Comparison of ENCODE assay signal across 31 cellular contexts in genomic region chr9:121658591-121658990, GRCh38. TPM values are rescaled to one million over a fixed set of nuclear protein-coding genes. Genes with fewer than 3 reads are reported as not detected.
DNase-seq lines count a peak whose midpoint lies in the region; ATAC-seq, FAIRE-seq and TF ChIP-seq lines count a peak whose summit lies in the region.
"Had no signal": no experiment of that assay in that cellular context is flagged by ENCODE, and none has a peak within 500 bp of the region (broad histone marks: within the 10 kb centered on the region; RNA-seq: fewer than 3 reads in every experiment).

No MANE protein-coding gene starts in this region.

- peak overlapping the region in 2 of 5 experiments; percentile 30 to 61 for H3K4me3 Mint-ChIP-seq in brain
- H3K4me3 Mint-ChIP-seq in type B pancreatic cell = no peak overlapping the region
- H3K4me3 Mint-ChIP-seq: activated naive CD8-positive, alpha-beta T cell; activated T-helper 17 cell treated with anti-CD3 and anti-CD28 coated beads, Interleukin-2, amount 50 U/mL, for 72 hours had no signal

- H3K79me2 ChIP-seq in endothelial cell of umbilical vein (ENCODE audit: control insufficient read depth, insufficient read depth, low read length) = no peaks in the 10 kb centered on the region
- H3K79me2 ChIP-seq in osteoblast (ENCODE audit: insufficient read depth, low read length) = no peaks in the 10 kb centered on the region

- no peak for TF ChIP-seq POLR2A in endothelial cell of umbilical vein (IDR thresholded peaks at IDR 0.05; ENCODE audit: low read depth, low read length)

- ATAC-seq in HG02981 (IDR thresholded peaks at IDR 0.05; ENCODE audit: unreplicated experiment) = no peak
- ATAC-seq: activated T-helper 17 cell treated with anti-CD3 and anti-CD28 coated beads, Interleukin-2, amount 50 U/mL, for 72 hours; HepG2; stimulated activated naive CD8-positive, alpha-beta T cell treated with anti-CD3 and anti-CD28 coated beads, Interleukin-15, Interleukin-2, amounts not matched to agents 100 U/mL and 50 U/mL, for 24 hours had no signal

- H3K36me3 ChIP-seq in endothelial cell of umbilical vein (ENCODE audit: control insufficient read depth in 2 of 2, extremely low read depth in 1 of 2, insufficient read depth in 2 of 2, low read length in 2 of 2) (no peaks in the 10 kb centered on the region), osteoblast (ENCODE audit: insufficient read depth, low read length) (no peaks in the 10 kb centered on the region), stomach smooth muscle (ENCODE audit: control insufficient read depth in 2 of 2, insufficient read depth in 2 of 2, low read length in 2 of 2) (peaks cover 0 to 3% of the 10 kb centered on the region in 2 donors)
- H3K36me3 ChIP-seq: neutrophil, SJCRH30 had no signal

- FAIRE-seq in endothelial cell of umbilical vein (lab: Jason Lieb, UNC) = no peak
- FAIRE-seq: endometrium, frontal cortex, GM12892, HepG2, small intestine had no signal

- H3K4me3 ChIP-seq in endothelial cell of umbilical vein (replicated peaks in 1 of 3; ENCODE audit: insufficient read depth in 1 of 3, low read depth in 1 of 3, low read length in 3 of 3) (no peak overlapping the region), osteoblast (ENCODE audit: insufficient read depth, low read length) (no peak overlapping the region), stomach smooth muscle (ENCODE audit: low read length in 2 of 2) (peak overlapping the region; percentile 45 to 60)
- H3K4me3 ChIP-seq: BLaER1, HAP-1, SJCRH30 had no signal

- H3K4me1 ChIP-seq in endothelial cell of umbilical vein (ENCODE audit: control insufficient read depth, extremely low read depth, insufficient read depth, low read length) (peaks cover 21% of the 10 kb centered on the region), osteoblast (ENCODE audit: insufficient read depth, low read length) (no peaks in the 10 kb centered on the region), stomach smooth muscle (ENCODE audit: control insufficient read depth, insufficient read depth, low read length) (peaks cover 50% of the 10 kb centered on the region)

- H3K27ac Mint-ChIP-seq in brain (peak overlapping the region in 3 of 5 experiments; percentile 47 to 89 (median 86)), type B pancreatic cell (no peak overlapping the region)
- H3K27ac Mint-ChIP-seq: activated naive CD8-positive, alpha-beta T cell; activated T-helper 17 cell treated with anti-CD3 and anti-CD28 coated beads, Interleukin-2, amount 50 U/mL, for 72 hours had no signal

- intact Hi-C loops in endothelial cell of umbilical vein (cut with micrococcal nuclease) = no loop called here

- H3K9me3 ChIP-seq in endothelial cell of umbilical vein (replicated peaks; ENCODE audit: control insufficient read depth, insufficient read depth, low read length) (no peaks in the 10 kb centered on the region), osteoblast (ENCODE audit: low read depth, low read length) (no peaks in the 10 kb centered on the region), stomach smooth muscle (ENCODE audit: control insufficient read depth in 2 of 2, low read length in 2 of 2) (no peaks in the 10 kb centered on the region)
- H3K9me3 ChIP-seq: BLaER1, HAP-1, neutrophil, SJCRH30 had no signal

- POLR2A ChIA-PET in endothelial cell of umbilical vein (lab: Charles Lee) = no interaction called here

- H2AFZ ChIP-seq in endothelial cell of umbilical vein (ENCODE audit: low read depth, low read length) (no peak overlapping the region), osteoblast (ENCODE audit: low read length) (no peak overlapping the region)

- H3K27me3 ChIP-seq in endothelial cell of umbilical vein (ENCODE audit: control insufficient read depth in 2 of 2, insufficient read depth in 2 of 2, low read length in 2 of 2) (no peaks in the 10 kb centered on the region), osteoblast (ENCODE audit: insufficient read depth, low read length) (peaks cover 48% of the 10 kb centered on the region), stomach smooth muscle (ENCODE audit: control insufficient read depth in 1 of 2, insufficient read depth in 2 of 2, low read length in 2 of 2) (no peaks in the 10 kb centered on the region)
- H3K27me3 ChIP-seq: SJCRH30 had no signal

- H3K27me3 Mint-ChIP-seq in brain (peaks cover 13% of the 10 kb centered on the region), type B pancreatic cell (no peaks in the 10 kb centered on the region)

- H3K4me1 Mint-ChIP-seq in brain = peaks cover 70% of the 10 kb centered on the region
- H3K4me1 Mint-ChIP-seq in type B pancreatic cell (ENCODE audit: unreplicated experiment) = peaks cover 45% of the 10 kb centered on the region
- H3K4me1 Mint-ChIP-seq: activated T-helper 17 cell treated with anti-CD3 and anti-CD28 coated beads, Interleukin-2, amount 50 U/mL, for 72 hours had no signal

- H3K4me2 ChIP-seq in endothelial cell of umbilical vein (ENCODE audit: insufficient read depth, low read length) (peak overlapping the region; percentile 76), osteoblast (ENCODE audit: insufficient read depth, low read length) (peak overlapping the region; percentile 48)

- BruUV-seq in endothelial cell of umbilical vein (replicated peaks; lab: Mats Ljungman, UMichigan) = no TSS peak

- H3K9me3 Mint-ChIP-seq in brain (no peaks in the 10 kb centered on the region), type B pancreatic cell (no peaks in the 10 kb centered on the region)
- H3K9me3 Mint-ChIP-seq: activated T-helper 17 cell treated with anti-CD3 and anti-CD28 coated beads, Interleukin-2, amount 50 U/mL, for 72 hours had no signal

- no peak for TF ChIP-seq CTCF in brain (conservative IDR thresholded peaks at IDR 0.05)
- no peak for TF ChIP-seq CTCF in endothelial cell of umbilical vein (IDR thresholded peaks at IDR 0.05; ENCODE audit: extremely low read depth in 1 of 2, insufficient read depth in 1 of 2, low read depth in 1 of 2, low read length in 2 of 2)
- TF ChIP-seq CTCF in osteoblast (IDR thresholded peaks at IDR 0.05; ENCODE audit: extremely low read depth, low read depth, low read length) = no peak
- no peak for TF ChIP-seq CTCF in type B pancreatic cell (conservative IDR thresholded peaks at IDR 0.05)

- H3K9ac ChIP-seq in endothelial cell of umbilical vein (replicated peaks; ENCODE audit: extremely low read depth, insufficient read depth, low read length) = no peak overlapping the region
- H3K9ac ChIP-seq in stomach smooth muscle (ENCODE audit: low read length in 2 of 2) = peak overlapping the region; percentile 7 to 47
- H3K9ac ChIP-seq: BLaER1 had no signal

- DNase-seq in endothelial cell of umbilical vein (ENCODE audit: low read depth, low spot score) = no peak
- DNase-seq in osteoblast (ENCODE audit: insufficient read length, low spot score, missing footprints) = peak; percentile 26
- no peak for DNase-seq in activated CD4-positive, alpha-beta T cell treated with anti-CD3 and anti-CD28 coated beads for 1 hour
- DNase-seq in type B pancreatic cell (ENCODE audit: extremely low spot score, unreplicated experiment) = no peak
- no peak for DNase-seq in AG20443 (ENCODE audit: low spot score)
- DNase-seq: activated CD4-positive, alpha-beta T cell treated with anti-CD3 and anti-CD28 coated beads for 48 hours; central memory CD4-positive, alpha-beta T cell; hippocampal formation; Kasumi-1; mesenchymal stem cell; NCI-H1417; NCI-H2029; NCI-H510A treated with DMSO at 0.1 percent for 48 hours; SJCRH30; small intestine; stimulated activated naive CD8-positive, alpha-beta T cell treated with anti-CD3 and anti-CD28 coated beads, Interleukin-15, Interleukin-2, amounts not matched to agents 100 U/mL and 50 U/mL, for 24 hours; T-helper 9 cell; trophoblast cell; WERI-Rb-1 had no signal

- no peak overlapping the region for H3K27ac ChIP-seq in endothelial cell of umbilical vein (ENCODE audit: insufficient read depth, low read depth, low read length)
- no peak overlapping the region for H3K27ac ChIP-seq in osteoblast (ENCODE audit: low read depth, low read length)
- peak overlapping the region; percentile 73 for H3K27ac ChIP-seq in stomach smooth muscle (ENCODE audit: low read length)
- H3K27ac ChIP-seq: BLaER1, neutrophil, SJCRH30, WERI-Rb-1 had no signal

- dilution Hi-C loops in endothelial cell of umbilical vein (cut with MboI; ENCODE audit: extremely low pct_ligation_motif_present, low sequenced_read_pairs) = no loop called here

- no peaks in the 10 kb centered on the region for H3K9me1 ChIP-seq in endothelial cell of umbilical vein (replicated peaks; ENCODE audit: control insufficient read depth, extremely low read depth, insufficient read depth, low read length)

- H3K36me3 Mint-ChIP-seq in brain (peaks cover 5% of the 10 kb centered on the region), type B pancreatic cell (peaks cover 19% of the 10 kb centered on the region)
- H3K36me3 Mint-ChIP-seq: activated naive CD8-positive, alpha-beta T cell had no signal

- no peaks in the 10 kb centered on the region for H4K20me1 ChIP-seq in endothelial cell of umbilical vein (replicated peaks; ENCODE audit: control insufficient read depth, extremely low read depth, insufficient read depth, low read length)
- no peaks in the 10 kb centered on the region for H4K20me1 ChIP-seq in osteoblast (ENCODE audit: insufficient read depth, low read length)

- CTCF ChIA-PET in endothelial cell of umbilical vein (lab: Charles Lee) = interaction anchor here (0.7 to 1.3 kb wide), 4 partner anchors 8 to 108 kb away, joined by 3 to 6 read pairs (median 5); no protein-coding TSS in a partner anchor

TF ChIP-seq in endothelial cell of umbilical vein, 7 proteins besides CTCF, POLR2A, EP300 and RAD21:
- TF ChIP-seq POLR2AphosphoS5 (IDR thresholded peaks at IDR 0.05; ENCODE audit: insufficient read depth, low read depth, low read length) (no peak), JUN (IDR thresholded peaks at IDR 0.05; ENCODE audit: borderline replicate concordance, insufficient read depth, insufficient read length, low read depth) (no peak), GATA2 (IDR thresholded peaks at IDR 0.05; ENCODE audit: insufficient read depth, insufficient read length, low read depth, low read length) (no peak), MYC (IDR thresholded peaks at IDR 0.05; ENCODE audit: low read depth, low read length) (no peak), EZH2 (IDR thresholded peaks at IDR 0.05; ENCODE audit: borderline replicate concordance, low read depth, low read length, severe bottlenecking) (no peak), FOS (IDR thresholded peaks at IDR 0.05; ENCODE audit: borderline replicate concordance, insufficient read depth, low read length) (no peak)
TF ChIP-seq in endothelial cell of umbilical vein: peak in this region for 0.

RNA-seq across cellular contexts. Expression of gene DAB2IP, which starts 7.2 kb away (rescaled TPM):
- polyA plus RNA-seq in brain (ENCODE audit: insufficient read depth, low read depth, low replicate concordance) = 33.1 TPM
- total RNA-seq in endothelial cell of umbilical vein = 48.4 and 53.6 TPM in 2 replicates
- polyA plus RNA-seq in endothelial cell of umbilical vein = 29.2 and 29.9 TPM in 2 replicates
- polyA plus RNA-seq in endothelial cell of umbilical vein (2011; cell fraction: cytosol; rRNA removed) = 30.3 and 32.7 TPM in 2 replicates
- polyA plus RNA-seq in endothelial cell of umbilical vein (2011; cell fraction: nucleus; rRNA removed) = 51.8 and 52.0 TPM in 2 replicates
- polyA plus RNA-seq in endothelial cell of umbilical vein (2012) = 26.9 and 27.1 TPM in 2 replicates
- 67.5 and 90.9 TPM in 2 replicates for polyA minus RNA-seq in endothelial cell of umbilical vein
- polyA minus RNA-seq in endothelial cell of umbilical vein (2011; cell fraction: cytosol; rRNA and poly(A)+ RNA removed) = 12.8 TPM
- polyA minus RNA-seq in endothelial cell of umbilical vein (2011; cell fraction: nucleus; rRNA and poly(A)+ RNA removed) = 33.9 and 35.2 TPM in 2 replicates
- total RNA-seq in osteoblast = 49.2 and 60.8 TPM in 2 replicates
- 49.7 and 57.2 TPM in 2 replicates for total RNA-seq in type B pancreatic cell (ENCODE audit: low replicate concordance)

Comparison
In these comparisons a context has a peak if more than half of its experiments do, and no peak if none do; other contexts are left out.
1. H3K4me3 ChIP-seq: peak in stomach smooth muscle (2 of 2); none in endothelial cell of umbilical vein (0 of 3) and osteoblast (single experiment).